Comparison of ENCODE assay signal across 1 cellular context in the genomic region with DNA sequence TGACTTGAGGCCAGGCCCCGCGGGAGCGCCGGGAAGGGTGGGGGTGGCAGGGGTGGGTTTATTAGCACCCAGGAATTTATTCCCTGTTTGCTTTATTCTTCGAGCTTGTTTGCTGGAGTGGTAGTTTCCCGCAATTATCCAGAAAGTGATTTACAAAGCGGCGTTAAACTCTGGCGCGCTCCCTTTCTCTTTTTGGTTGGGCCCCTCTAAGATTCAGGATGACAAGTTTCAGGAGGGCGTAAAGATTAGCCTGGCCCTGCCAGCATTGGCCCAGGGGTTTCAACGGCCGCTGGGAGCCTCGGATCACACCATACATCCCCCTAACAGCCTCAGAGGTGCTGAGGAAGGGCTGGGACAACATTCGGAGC.
TF ChIP-seq lines count a peak whose summit lies in the region.

No MANE protein-coding gene starts in this region.

TF ChIP-seq in A549, 52 proteins besides CTCF, POLR2A, EP300 and RAD21:
- no peak for TF ChIP-seq FOSL2 (IDR thresholded peaks at IDR 0.05)
- TF ChIP-seq FOSL2 (CRISPR knock-in tag; IDR thresholded peaks at IDR 0.05), result no peak
- TF ChIP-seq, protein P1, sequence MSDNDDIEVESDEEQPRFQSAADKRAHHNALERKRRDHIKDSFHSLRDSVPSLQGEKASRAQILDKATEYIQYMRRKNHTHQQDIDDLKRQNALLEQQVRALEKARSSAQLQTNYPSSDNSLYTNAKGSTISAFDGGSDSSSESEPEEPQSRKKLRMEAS (IDR thresholded peaks at IDR 0.05), result no peak
- no peak for TF ChIP-seq RARB (CRISPR knock-in tag; IDR thresholded peaks at IDR 0.05)
- TF ChIP-seq, protein P2, sequence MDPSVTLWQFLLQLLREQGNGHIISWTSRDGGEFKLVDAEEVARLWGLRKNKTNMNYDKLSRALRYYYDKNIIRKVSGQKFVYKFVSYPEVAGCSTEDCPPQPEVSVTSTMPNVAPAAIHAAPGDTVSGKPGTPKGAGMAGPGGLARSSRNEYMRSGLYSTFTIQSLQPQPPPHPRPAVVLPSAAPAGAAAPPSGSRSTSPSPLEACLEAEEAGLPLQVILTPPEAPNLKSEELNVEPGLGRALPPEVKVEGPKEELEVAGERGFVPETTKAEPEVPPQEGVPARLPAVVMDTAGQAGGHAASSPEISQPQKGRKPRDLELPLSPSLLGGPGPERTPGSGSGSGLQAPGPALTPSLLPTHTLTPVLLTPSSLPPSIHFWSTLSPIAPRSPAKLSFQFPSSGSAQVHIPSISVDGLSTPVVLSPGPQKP (IDR thresholded peaks at IDR 0.05; ENCODE audit: low read depth, low read length), result no peak
- TF ChIP-seq ZNF302 (CRISPR knock-in tag; IDR thresholded peaks at IDR 0.05), result no peak
- TF ChIP-seq CHD2 (IDR thresholded peaks at IDR 0.05; ENCODE audit: low read length, partially characterized antibody), result no peak
- no peak for TF ChIP-seq HOXB13 (CRISPR knock-in tag; IDR thresholded peaks at IDR 0.05; ENCODE audit: low read depth)
- no peak for TF ChIP-seq HOXB5 (CRISPR knock-in tag; IDR thresholded peaks at IDR 0.05)
- no peak for TF ChIP-seq RNF2 (IDR thresholded peaks at IDR 0.05; ENCODE audit: borderline replicate concordance, low read depth)
- TF ChIP-seq, protein P3, sequence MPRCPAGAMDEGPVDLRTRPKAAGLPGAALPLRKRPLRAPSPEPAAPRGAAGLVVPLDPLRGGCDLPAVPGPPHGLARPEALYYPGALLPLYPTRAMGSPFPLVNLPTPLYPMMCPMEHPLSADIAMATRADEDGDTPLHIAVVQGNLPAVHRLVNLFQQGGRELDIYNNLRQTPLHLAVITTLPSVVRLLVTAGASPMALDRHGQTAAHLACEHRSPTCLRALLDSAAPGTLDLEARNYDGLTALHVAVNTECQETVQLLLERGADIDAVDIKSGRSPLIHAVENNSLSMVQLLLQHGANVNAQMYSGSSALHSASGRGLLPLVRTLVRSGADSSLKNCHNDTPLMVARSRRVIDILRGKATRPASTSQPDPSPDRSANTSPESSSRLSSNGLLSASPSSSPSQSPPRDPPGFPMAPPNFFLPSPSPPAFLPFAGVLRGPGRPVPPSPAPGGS (IDR thresholded peaks at IDR 0.05), result no peak
- TF ChIP-seq GATA3 (IDR thresholded peaks at IDR 0.05; ENCODE audit: borderline replicate concordance), result no peak
